Comparison of ENCODE assay signal across 20 cellular contexts in genomic region chr14:62778847-62779246, GRCh38.
DNase-seq lines count a peak whose midpoint lies in the region; ATAC-seq and TF ChIP-seq lines count a peak whose summit lies in the region.
"Had no signal": no experiment of that assay in that cellular context is flagged by ENCODE, and none has a peak within 500 bp of the region (broad histone marks: within the 10 kb centered on the region; RNA-seq: fewer than 3 reads in every experiment).

No MANE protein-coding gene starts in this region.

- H3K36me3 ChIP-seq in SK-N-SH (replicated peaks in 1 of 2; ENCODE audit: control insufficient read depth in 1 of 2, insufficient read depth in 2 of 2, low read length in 1 of 2) (no peaks in the 10 kb centered on the region), adipocyte (ENCODE audit: control insufficient read depth, insufficient read depth, low read length, severe bottlenecking) (no peaks in the 10 kb centered on the region)

- H2AFZ ChIP-seq in SK-N-SH (ENCODE audit: low read depth): no peak overlapping the region
- H2AFZ ChIP-seq: GM23248, PC-9 had no signal

- H3K4me2 ChIP-seq in SK-N-SH: no peak overlapping the region
- H3K4me2 ChIP-seq: PC-9 had no signal

- POLR2A ChIA-PET in SK-N-SH (lab: Yijun Ruan, JAX): no interaction called here

- no peak overlapping the region for H3K4me3 ChIP-seq in SK-N-SH (ENCODE audit: low read depth in 2 of 2, low read length in 1 of 2)
- no peak overlapping the region for H3K4me3 ChIP-seq in adipocyte (ENCODE audit: low read length)
- H3K4me3 ChIP-seq in fibroblast of pulmonary artery (replicated peaks; ENCODE audit: low read depth, low read length): no peak overlapping the region
- H3K4me3 ChIP-seq: GM23248, PC-9 had no signal

- H3F3A ChIP-seq in SK-N-SH (replicated peaks; ENCODE audit: insufficient read depth): no peaks in the 10 kb centered on the region

- H3K4me1 ChIP-seq in SK-N-SH (ENCODE audit: control insufficient read depth in 1 of 2, insufficient read depth in 2 of 2, low read depth in 1 of 2, low read length in 1 of 2) (no peaks in the 10 kb centered on the region), adipocyte (ENCODE audit: control insufficient read depth, insufficient read depth, low read length) (peaks cover 6% of the 10 kb centered on the region)

- H3K9ac ChIP-seq in SK-N-SH (no peak overlapping the region), adipocyte (ENCODE audit: low read length) (no peak overlapping the region)
- H3K9ac ChIP-seq: GM23248 had no signal

- no peak for TF ChIP-seq RAD21 in SK-N-SH (IDR thresholded peaks at IDR 0.05; ENCODE audit: low read length)

- TF ChIP-seq CTCF in SK-N-SH (IDR thresholded peaks at IDR 0.05) (no peak), fibroblast of pulmonary artery (IDR thresholded peaks at IDR 0.05; ENCODE audit: low read length, missing control alignments) (no peak), omental fat pad (IDR thresholded peaks at IDR 0.05) (no peak)

- H4K20me1 ChIP-seq in SK-N-SH (ENCODE audit: insufficient read depth): no peaks in the 10 kb centered on the region

- no peak for TF ChIP-seq EP300 in SK-N-SH (IDR thresholded peaks at IDR 0.05; ENCODE audit: borderline replicate concordance in 1 of 2, low read depth in 1 of 2, low read length in 1 of 2)

- H3K79me2 ChIP-seq in SK-N-SH (ENCODE audit: insufficient read depth): no peaks in the 10 kb centered on the region

- DNase-seq in SK-N-SH (no peak), adipocyte (ENCODE audit: low read depth) (peak; percentile 88), fibroblast of pulmonary artery (ENCODE audit: low read depth) (peak; percentile 20), omental fat pad (ENCODE audit: low spot score) (no peak), T-helper 9 cell (no peak), dermis blood vessel endothelial cell (no peak)
- DNase-seq in activated CD4-positive, CD25-positive, alpha-beta regulatory T cell treated with anti-CD3 and anti-CD28 coated beads, Interleukin-2, amount 50 U/mL, for 72 hours: no peak
- DNase-seq: GF-D8, GM23248, KG1, NCI-H1417 treated with DMSO at 0.1 percent for 48 hours, NCI-H187 treated with DMSO at 0.1 percent for 48 hours, NCI-H345, NCI-H524 treated with DMSO at 0.1 percent for 48 hours, PC-9, SIG-M5 had no signal

- H3K9me3 ChIP-seq in SK-N-SH: no peaks in the 10 kb centered on the region
- H3K9me3 ChIP-seq in adipocyte (ENCODE audit: control insufficient read depth, low read length): peaks cover 2% of the 10 kb centered on the region

- no peak overlapping the region for H3K27ac ChIP-seq in SK-N-SH (ENCODE audit: low read depth in 2 of 2, low read length in 1 of 2)
- H3K27ac ChIP-seq: 22Rv1, GM23248, PC-9, RWPE1 had no signal

- WGBS in SK-N-SH (ENCODE audit: low lambda C conversion rate): 3% methylated on average over 1 of the region's 1 CpG

- CTCF ChIA-PET in SK-N-SH (lab: Yijun Ruan, JAX): interaction anchor here (0.8 kb wide), 1 partner anchor 464 kb away, joined by 4 read pairs; no protein-coding TSS in a partner anchor

- no peaks in the 10 kb centered on the region for H3K27me3 ChIP-seq in SK-N-SH (ENCODE audit: insufficient read depth)
- no peaks in the 10 kb centered on the region for H3K27me3 ChIP-seq in adipocyte (replicated peaks; ENCODE audit: control insufficient read depth, insufficient read depth, low read length)

- H3K9me2 ChIP-seq in SK-N-SH: no peaks in the 10 kb centered on the region

- no peak for ATAC-seq in SK-N-SH treated with all-trans-retinoic acid at 6 μM for 48 hours
- peak; percentile 28 for ATAC-seq in omental fat pad (ENCODE audit: low FRiP score)
- ATAC-seq: HCT116 had no signal

TF ChIP-seq in SK-N-SH treated with all-trans-retinoic acid at 6 μM for 48 hours, 23 proteins besides CTCF, POLR2A, EP300 and RAD21 (continues in another document):
- peak; percentile 84; the same call in 1 of the 2 replicates for TF ChIP-seq CREB5 (CRISPR knock-in tag; IDR thresholded peaks at IDR 0.05; ENCODE audit: low read depth)
- 0 out of 2 replicates have a peak, but pooled peaks have one; percentile 29 for TF ChIP-seq SNAI2 (CRISPR knock-in tag; IDR thresholded peaks at IDR 0.05)
- TF ChIP-seq ISL1 (CRISPR knock-in tag; IDR thresholded peaks at IDR 0.05): peak; percentile 99
- no peak for TF ChIP-seq ARNTL (CRISPR knock-in tag; IDR thresholded peaks at IDR 0.05; ENCODE audit: borderline replicate concordance, low read depth)
- TF ChIP-seq CSRNP3 (CRISPR knock-in tag; IDR thresholded peaks at IDR 0.05): peak; percentile 48; the same call in 1 of the 2 replicates

TF ChIP-seq in SK-N-SH, 30 proteins besides CTCF, POLR2A, EP300 and RAD21:
- TF ChIP-seq FOXJ3 (CRISPR knock-in tag; IDR thresholded peaks at IDR 0.05): no peak
- no peak for TF ChIP-seq MEF2A (IDR thresholded peaks at IDR 0.05; ENCODE audit: borderline replicate concordance, low read depth)
- no peak for TF ChIP-seq POLR2AphosphoS5 (IDR thresholded peaks at IDR 0.05; ENCODE audit: low read depth, low read length)
- no peak for TF ChIP-seq ELF1 (IDR thresholded peaks at IDR 0.05)
- TF ChIP-seq TAF1 (IDR thresholded peaks at IDR 0.05; ENCODE audit: borderline replicate concordance, low read depth, low read length): no peak
- TF ChIP-seq SMC3 (IDR thresholded peaks at IDR 0.05; ENCODE audit: low read depth, low read length): no peak

Comparison
In these comparisons a context has a peak if more than half of its experiments do, and no peak if none do; other contexts are left out.
1. DNase-seq: peak in adipocyte (single experiment) and fibroblast of pulmonary artery (single experiment); none in SK-N-SH (single experiment), omental fat pad (single experiment), activated CD4-positive, CD25-positive, alpha-beta regulatory T cell treated with anti-CD3 and anti-CD28 coated beads, Interleukin-2, amount 50 U/mL, for 72 hours (single experiment), T-helper 9 cell (single experiment) and dermis blood vessel endothelial cell (single experiment).